In the genomic region with DNA sequence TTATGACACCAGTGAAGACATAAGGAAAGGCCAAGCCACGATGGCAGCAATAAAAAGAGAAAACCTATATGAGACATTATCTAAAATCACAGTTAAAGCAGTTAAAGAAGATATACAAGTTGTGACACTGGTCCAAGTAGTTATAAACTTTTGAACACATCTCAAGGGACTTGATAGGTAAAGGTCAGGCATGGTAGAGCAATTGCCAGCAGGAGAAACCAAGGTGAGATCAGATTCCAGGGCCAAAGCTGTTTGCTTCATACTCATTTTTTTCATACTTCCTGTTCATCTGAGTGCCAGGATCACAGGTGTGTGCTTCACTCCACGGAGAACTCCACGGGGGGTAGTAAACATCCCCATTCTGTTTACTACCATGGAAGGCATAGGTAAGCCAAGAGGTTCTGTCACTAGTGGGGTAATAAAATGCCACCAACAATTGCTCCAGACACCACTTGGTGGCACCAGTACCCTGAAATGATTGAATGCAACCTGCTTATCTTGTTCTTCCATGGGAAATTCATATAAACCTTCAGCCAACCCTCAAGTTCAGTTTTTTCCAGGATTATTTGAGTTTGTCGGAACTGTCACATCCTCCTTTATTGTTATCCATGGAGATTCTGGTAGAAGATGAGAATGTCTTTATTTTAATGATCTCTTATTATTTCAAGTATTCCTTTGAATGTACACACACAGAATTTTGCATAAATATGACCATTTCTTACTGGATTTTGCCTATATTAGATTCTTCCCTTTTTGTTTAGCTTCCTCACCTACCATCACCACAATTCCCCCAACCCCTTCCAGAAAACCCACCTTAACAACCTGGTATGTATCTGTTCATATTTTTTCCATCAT, we compare ENCODE assay signal across 8 cellular contexts. TPM values are rescaled to one million over a fixed set of nuclear protein-coding genes. Genes with fewer than 3 reads are reported as not detected.
DNase-seq lines count a peak whose midpoint lies in the region; ATAC-seq, FAIRE-seq and TF ChIP-seq lines count a peak whose summit lies in the region.

No MANE protein-coding gene starts in this region.

- H3K9me3 ChIP-seq in A673 (ENCODE audit: low read depth, low read length, poor library complexity, severe bottlenecking) (no peaks in the 10 kb centered on the region), heart right ventricle (no peaks in the 10 kb centered on the region)

- peak; percentile 79 for DNase-seq in A673 (ENCODE audit: low spot score)
- DNase-seq in NCI-H1417 (lab: John Stamatoyannopoulos, UW) = peak; percentile 46 to 82 (median 62)
- no peak for DNase-seq in heart right ventricle

- WGBS in heart right ventricle, 2 donors = 67 to 69% methylated on average over 4 of the region's 4 CpGs

- POLR2A ChIA-PET in A673 (lab: Charles Lee; ENCODE audit: low non-redundant PET) = interaction anchor here (0.7 kb wide), 1 partner anchor 440 kb away, joined by 4 read pairs; no protein-coding TSS in a partner anchor

- no TSS peak for BruUV-seq in A673 (replicated peaks; lab: Mats Ljungman, UMichigan)

- intact Hi-C loops in A673 (cut with micrococcal nuclease; ENCODE audit: unreplicated experiment) (loop anchor here (1.0 to 5.0 kb wide), 4 partner anchors 173 to 530 kb away; no protein-coding TSS in a partner anchor), heart right ventricle (cut with DNase I) (no loop called here)

- H3K27me3 ChIP-seq in A673 (replicated peaks; ENCODE audit: insufficient read depth, low read depth, low read length, poor library complexity) = no peaks in the 10 kb centered on the region
- H3K27me3 ChIP-seq in heart right ventricle = peaks cover 0 to 5% (median 0%) of the 10 kb centered on the region in 7 donors

- TF ChIP-seq CTCF in A673 (conservative IDR thresholded peaks at IDR 0.05; ENCODE audit: low read depth, low read length) (peak; percentile 82), VCaP (conservative IDR thresholded peaks at IDR 0.05) (peak; percentile 84), heart right ventricle (IDR thresholded peaks at IDR 0.05) (peak in 4 of 9 donors; percentile 22 to 50 (median 28))

- ATAC-seq in GM18867 (IDR thresholded peaks at IDR 0.05; ENCODE audit: unreplicated experiment) (peak; percentile 69), GM19467 (IDR thresholded peaks at IDR 0.05; ENCODE audit: unreplicated experiment) (no peak), GM21786 (IDR thresholded peaks at IDR 0.05; ENCODE audit: unreplicated experiment) (no peak), heart right ventricle (no peak)

- H3K36me3 ChIP-seq in A673 (ENCODE audit: insufficient read depth, low read length, poor library complexity, severe bottlenecking) (no peaks in the 10 kb centered on the region), heart right ventricle (no peaks in the 10 kb centered on the region)

- peak; percentile 98 for FAIRE-seq in islet of Langerhans (lab: Jason Lieb, UNC)

- CTCF ChIA-PET in A673 (lab: Charles Lee) = interaction anchor here (1.2 to 1.3 kb wide), 3 partner anchors 176 to 530 kb away, joined by 3 to 4 read pairs (median 4); no protein-coding TSS in a partner anchor

- peaks cover 18% of the 10 kb centered on the region for H3K4me1 ChIP-seq in A673 (ENCODE audit: insufficient read depth, low read length, poor library complexity, severe bottlenecking)
- H3K4me1 ChIP-seq in heart right ventricle = peaks cover 0 to 4% (median 0%) of the 10 kb centered on the region in 9 donors

- H3K27ac ChIP-seq in A673 (ENCODE audit: low read depth, low read length, poor library complexity, severe bottlenecking) (no peak overlapping the region), VCaP (0 out of 2 replicates have a peak overlapping the region, but pooled peaks have one; percentile 2), heart right ventricle (no peak overlapping the region)

- H3K4me3 ChIP-seq in A673 (ENCODE audit: low read depth, low read length, poor library complexity, severe bottlenecking) = no peak overlapping the region
- no peak overlapping the region for H3K4me3 ChIP-seq in heart right ventricle

RNA-seq across cellular contexts. Expression of a gene that starts 59.2 kb away (rescaled TPM):
- total RNA-seq in A673 (2021) (74.7 and 79.4 TPM in 2 replicates), heart right ventricle (under 1 TPM in 4 of 10 donors, not detected in 6; 0.21 to 0.75 (median 0.38) TPM)
- polyA plus RNA-seq in heart right ventricle = under 1 TPM; 0.09 to 0.66 TPM

Comparison
In these comparisons a context has a peak if more than half of its experiments do, and no peak if none do; other contexts are left out.
1. DNase-seq: peak in A673 (single experiment) and NCI-H1417 (3 of 3); none in heart right ventricle (0 of 2).
2. RNA of a gene that starts 59.2 kb away (total RNA-seq): 74.7 to 79.4 TPM in A673; 0.21 to 0.75 TPM in heart right ventricle; every median in the first group is over 10 times any median in the second.